In the genomic region with DNA sequence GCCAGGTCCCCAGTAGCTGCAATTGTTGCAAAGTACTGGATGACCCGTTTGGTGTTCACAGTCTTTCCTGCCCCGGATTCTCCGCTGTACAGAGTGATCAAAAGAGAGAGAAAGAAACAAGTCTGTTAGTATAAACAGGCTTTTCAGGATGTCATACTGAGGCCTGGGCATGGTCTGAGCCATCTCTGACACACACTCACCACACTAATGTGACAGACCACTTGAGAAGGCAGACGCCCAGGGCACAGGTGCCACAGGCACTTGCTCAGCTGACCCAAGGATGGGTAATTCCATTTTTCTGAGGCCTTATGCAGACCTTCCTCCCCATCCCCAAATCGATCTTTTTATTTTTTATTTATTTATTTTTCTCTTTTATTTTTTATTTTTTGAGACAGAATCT, we compare ENCODE assay signal across 36 cellular contexts.
"Had no signal": no experiment of that assay in that cellular context is flagged by ENCODE, and none has a peak within 500 bp of the region (broad histone marks: within the 10 kb centered on the region; RNA-seq: fewer than 3 reads in every experiment).

No MANE protein-coding gene starts in this region.

- ATAC-seq: activated CD4-positive, CD25-positive, alpha-beta regulatory T cell treated with anti-CD3 and anti-CD28 coated beads, Interleukin-2, amount 50 U/mL, for 24 hours; activated CD8-positive, alpha-beta memory T cell treated with anti-CD3 and anti-CD28 coated beads, Interleukin-2, amount 10 ng/mL, durations not matched to agents 7 days and 5 days; activated CD8-positive, alpha-beta T cell treated with anti-CD3 and anti-CD28 coated beads, Interleukin-2, amount 10 ng/mL, durations not matched to agents 7 days and 5 days; activated naive CD8-positive, alpha-beta T cell treated with anti-CD3 and anti-CD28 coated beads, Interleukin-2, amount 50 U/mL, for 24 hours; body of pancreas; gastroesophageal sphincter; T-helper 17 cell had no signal

- H3K27me3 ChIP-seq: adrenal gland, body of pancreas, dorsolateral prefrontal cortex, esophagus squamous epithelium, gastroesophageal sphincter had no signal

- H3K4me1 ChIP-seq: adrenal gland, gastroesophageal sphincter had no signal

- H3K4me1 Mint-ChIP-seq: endodermal cell had no signal

- H3K36me3 ChIP-seq: adrenal gland, WERI-Rb-1 had no signal

- H3K27me3 Mint-ChIP-seq: activated CD4-positive, alpha-beta memory T cell treated with anti-CD3 and anti-CD28 coated beads for 36 hours; activated CD8-positive, alpha-beta memory T cell treated with anti-CD3 and anti-CD28 coated beads, Interleukin-2, amount 10 ng/mL, durations not matched to agents 7 days and 5 days; activated naive CD4-positive, alpha-beta T cell treated with anti-CD3 and anti-CD28 coated beads, Interleukin-2, amount 50 U/mL, for 24 hours; activated naive CD8-positive, alpha-beta T cell treated with anti-CD3 and anti-CD28 coated beads, Interleukin-2, amount 50 U/mL, for 24 hours had no signal

- H3K9me3 Mint-ChIP-seq: activated B cell treated with CpG ODN at 0.5 μM for 24 hours; activated CD4-positive, alpha-beta memory T cell treated with anti-CD3 and anti-CD28 coated beads for 36 hours; activated naive CD4-positive, alpha-beta T cell treated with anti-CD3 and anti-CD28 coated beads for 36 hours; activated naive CD4-positive, alpha-beta T cell treated with anti-CD3 and anti-CD28 coated beads, Interleukin-2, amount 50 U/mL, for 24 hours; activated naive CD8-positive, alpha-beta T cell treated with anti-CD3 and anti-CD28 coated beads for 36 hours; activated naive CD8-positive, alpha-beta T cell treated with anti-CD3 and anti-CD28 coated beads, Interleukin-2, amount 50 U/mL, for 24 hours; activated T-helper 1 cell treated with anti-CD3 and anti-CD28 coated beads, Interleukin-12 subunit alpha, Interleukin-12 subunit beta, Interleukin-2, Interleukin-4 antibody, amounts not matched to agents 30 ng/mL and 10 ng/mL and 1 ng/mL, durations not matched to agents 14 hours and 24 hours and 36 hours; activated T-helper 2 cell treated with anti-CD3 and anti-CD28 coated beads, Interferon-gamma antibody, Interleukin-2, Interleukin-4, amounts not matched to agents 10 μg/mL and 5 μg/mL and 100 μg/mL, durations not matched to agents 14 hours and 24 hours and 36 hours; dendritic cell treated with granulocyte-macrophage colony-stimulating factor and Interleukin-4, amounts not matched to agents 40 ng/mL and 50 ng/mL, for 4 days; endodermal cell; T-helper 2 cell treated with Interferon-gamma antibody and Interleukin-4, amounts not matched to agents 5 μg/mL and 100 μg/mL, for 36 hours had no signal

- H3K27ac ChIP-seq: adrenal gland, body of pancreas, coronary artery, dorsolateral prefrontal cortex, esophagus squamous epithelium, gastroesophageal sphincter, WERI-Rb-1 had no signal

- H3K4me3 Mint-ChIP-seq: activated B cell treated with CpG ODN at 0.5 μM for 24 hours; activated CD4-positive, alpha-beta memory T cell treated with anti-CD3 and anti-CD28 coated beads for 36 hours; activated CD8-positive, alpha-beta memory T cell treated with anti-CD3 and anti-CD28 coated beads, Interleukin-2, amount 10 ng/mL, durations not matched to agents 7 days and 5 days; activated CD8-positive, alpha-beta T cell treated with anti-CD3 and anti-CD28 coated beads, Interleukin-2, amount 10 ng/mL, durations not matched to agents 7 days and 5 days; activated naive CD4-positive, alpha-beta T cell treated with anti-CD3 and anti-CD28 coated beads for 36 hours; activated naive CD4-positive, alpha-beta T cell treated with anti-CD3 and anti-CD28 coated beads, Interleukin-2, amount 50 U/mL, for 24 hours; activated naive CD8-positive, alpha-beta T cell treated with anti-CD3 and anti-CD28 coated beads for 36 hours; activated naive CD8-positive, alpha-beta T cell treated with anti-CD3 and anti-CD28 coated beads, Interleukin-2, amount 50 U/mL, for 24 hours; activated T-helper 1 cell treated with anti-CD3 and anti-CD28 coated beads, Interleukin-12 subunit alpha, Interleukin-12 subunit beta, Interleukin-2, Interleukin-4 antibody, amounts not matched to agents 30 ng/mL and 10 ng/mL and 1 ng/mL, durations not matched to agents 14 hours and 24 hours and 36 hours; dendritic cell treated with granulocyte-macrophage colony-stimulating factor and Interleukin-4, amounts not matched to agents 40 ng/mL and 50 ng/mL, for 4 days; endodermal cell; T-helper 17 cell; T-helper 2 cell treated with Interferon-gamma antibody and Interleukin-4, amounts not matched to agents 5 μg/mL and 100 μg/mL, for 36 hours had no signal

- H3K4me3 ChIP-seq: adrenal gland, body of pancreas, coronary artery, dorsolateral prefrontal cortex, esophagus squamous epithelium, gastroesophageal sphincter had no signal

- H3K27ac Mint-ChIP-seq: activated B cell treated with CpG ODN at 0.5 μM for 24 hours; activated CD4-positive, alpha-beta memory T cell treated with anti-CD3 and anti-CD28 coated beads for 36 hours; activated CD8-positive, alpha-beta memory T cell treated with anti-CD3 and anti-CD28 coated beads, Interleukin-2, amount 10 ng/mL, durations not matched to agents 7 days and 5 days; activated CD8-positive, alpha-beta T cell treated with anti-CD3 and anti-CD28 coated beads, Interleukin-2, amount 10 ng/mL, durations not matched to agents 7 days and 5 days; activated naive CD4-positive, alpha-beta T cell treated with anti-CD3 and anti-CD28 coated beads for 36 hours; activated naive CD4-positive, alpha-beta T cell treated with anti-CD3 and anti-CD28 coated beads, Interleukin-2, amount 50 U/mL, for 24 hours; activated naive CD8-positive, alpha-beta T cell treated with anti-CD3 and anti-CD28 coated beads for 36 hours; activated naive CD8-positive, alpha-beta T cell treated with anti-CD3 and anti-CD28 coated beads, Interleukin-2, amount 50 U/mL, for 24 hours; activated T-helper 1 cell treated with anti-CD3 and anti-CD28 coated beads, Interleukin-12 subunit alpha, Interleukin-12 subunit beta, Interleukin-2, Interleukin-4 antibody, amounts not matched to agents 30 ng/mL and 10 ng/mL and 1 ng/mL, durations not matched to agents 14 hours and 24 hours and 36 hours; activated T-helper 2 cell treated with anti-CD3 and anti-CD28 coated beads, Interferon-gamma antibody, Interleukin-2, Interleukin-4, amounts not matched to agents 10 μg/mL and 5 μg/mL and 100 μg/mL, durations not matched to agents 14 hours and 24 hours and 36 hours; dendritic cell treated with granulocyte-macrophage colony-stimulating factor and Interleukin-4, amounts not matched to agents 40 ng/mL and 50 ng/mL, for 4 days; endodermal cell; T-helper 17 cell; T-helper 2 cell treated with Interferon-gamma antibody and Interleukin-4, amounts not matched to agents 5 μg/mL and 100 μg/mL, for 36 hours had no signal

- DNase-seq: activated B cell treated with CpG ODN at 0.5 μM for 24 hours; activated CD4-positive, alpha-beta memory T cell treated with anti-CD3 and anti-CD28 coated beads for 36 hours; activated CD4-positive, alpha-beta T cell treated with anti-CD3 and anti-CD28 coated beads for 48 hours; activated CD4-positive, alpha-beta T cell treated with anti-CD3 and anti-CD28 coated beads, Interleukin-2, amount 50 U/mL, for 1 hour; activated CD8-positive, alpha-beta memory T cell treated with anti-CD3 and anti-CD28 coated beads, Interleukin-2, amount 10 ng/mL, durations not matched to agents 7 days and 5 days; activated CD8-positive, alpha-beta memory T cell treated with anti-CD3 and anti-CD28 coated beads, Interleukin-2, amount 50 U/mL, for 4 hours; activated CD8-positive, alpha-beta T cell treated with anti-CD3 and anti-CD28 coated beads, Interleukin-2, amount 10 ng/mL, durations not matched to agents 7 days and 5 days; activated effector memory CD4-positive, alpha-beta T cell treated with anti-CD3 and anti-CD28 coated beads, Interleukin-2, amount 50 U/mL, for 16 hours; activated naive CD4-positive, alpha-beta T cell treated with anti-CD3 and anti-CD28 coated beads for 36 hours; activated naive CD8-positive, alpha-beta T cell treated with anti-CD3 and anti-CD28 coated beads for 36 hours; activated naive CD8-positive, alpha-beta T cell treated with anti-CD3 and anti-CD28 coated beads, Interleukin-2, amount 50 U/mL, for 24 hours; activated T-cell treated with anti-CD3 and anti-CD28 coated beads, Interleukin-2, amount 50 U/mL, for 1 hour; activated T-cell treated with anti-CD3 and anti-CD28 coated beads, Interleukin-2, amount 50 U/mL, for 48 hours; adrenal gland; amygdala; aorta; body of pancreas; central memory CD4-positive, alpha-beta T cell; cerebellar nuclear complex; dorsolateral prefrontal cortex; effector memory CD4-positive, alpha-beta T cell; endodermal cell; esophagus squamous epithelium; foreskin melanocyte; T-helper 1 cell; T-helper 17 cell; T1000; WERI-Rb-1 had no signal

- H3K36me3 Mint-ChIP-seq: activated CD8-positive, alpha-beta memory T cell treated with anti-CD3 and anti-CD28 coated beads, Interleukin-2, amount 10 ng/mL, durations not matched to agents 7 days and 5 days had no signal

- H3K9me3 ChIP-seq: adrenal gland, body of pancreas, esophagus squamous epithelium, gastroesophageal sphincter had no signal
